Comparison of ENCODE assay signal across 8 cellular contexts in genomic region chr12:94710933-94711332, GRCh38.
DNase-seq lines count a peak whose midpoint lies in the region; FAIRE-seq and TF ChIP-seq lines count a peak whose summit lies in the region.

No MANE protein-coding gene starts in this region.

- intact Hi-C loops in dorsolateral prefrontal cortex (cut with DNase I), result no loop called here

- H3K36me3 ChIP-seq in OCI-LY3 (replicated peaks; ENCODE audit: low read depth, low read length), result no peaks in the 10 kb centered on the region

- no peak overlapping the region for H3K9ac ChIP-seq in OCI-LY3 (ENCODE audit: low read length)

- peaks cover 15% of the 10 kb centered on the region for H3K27me3 ChIP-seq in AG04450 (ENCODE audit: control insufficient read depth, insufficient read depth, low read length)
- no peaks in the 10 kb centered on the region for H3K27me3 ChIP-seq in OCI-LY3 (ENCODE audit: low read depth, low read length)
- H3K27me3 ChIP-seq in dorsolateral prefrontal cortex, result no peaks in the 10 kb centered on the region

- POLR2A ChIA-PET in AG04450 (lab: Yijun Ruan, JAX), result no interaction called here

- no peak overlapping the region for H2AFZ ChIP-seq in OCI-LY3 (ENCODE audit: low read depth, low read length)

- TF ChIP-seq CTCF in AG04450 (IDR thresholded peaks at IDR 0.05; ENCODE audit: low read depth, low read length) (peak; percentile 33), OCI-LY3 (IDR thresholded peaks at IDR 0.05; ENCODE audit: low read depth, low read length) (peak; percentile 63), dorsolateral prefrontal cortex (IDR thresholded peaks at IDR 0.05 in 54 of 56, conservative IDR thresholded peaks at IDR 0.05 in 2 of 56; ENCODE audit: low read depth in 1 of 56, partially characterized antibody in 56 of 56) (peak in 31 of 56 donors; percentile 8 to 52 (median 26))

- no peak for TF ChIP-seq POLR2A in GM12892 (IDR thresholded peaks at IDR 0.05; ENCODE audit: low read depth, low read length)

- H3K4me2 ChIP-seq in OCI-LY3 (ENCODE audit: low read length), result no peak overlapping the region

- peak; percentile 89 for FAIRE-seq in GM12892 (lab: Jason Lieb, UNC)

- no peak for DNase-seq in AG04450 (ENCODE audit: low read depth, low spot score)
- no peak for DNase-seq in GM12892 (ENCODE audit: insufficient read length)
- DNase-seq in dorsolateral prefrontal cortex, result peak in 1 of 10 donors; percentile 38
- peak; percentile 3 to 7 for DNase-seq in stimulated activated CD4-positive, alpha-beta T cell treated with anti-CD3 and anti-CD28 coated beads, Interleukin-2, amount 100 ng/mL, for 48 hours
- DNase-seq in activated gamma-delta T cell (lab: John Stamatoyannopoulos, UW), result no peak
- DNase-seq in foreskin melanocyte, result no peak
- no peak for DNase-seq in NCI-H1105 (lab: John Stamatoyannopoulos, UW)

- CTCF ChIA-PET in AG04450 (lab: Charles Lee), result interaction anchor here (0.7 kb wide), 1 partner anchor 10 kb away, joined by 4 read pairs; no protein-coding TSS in a partner anchor

- H3K27ac ChIP-seq in AG04450 (ENCODE audit: low read depth, low read length) (no peak overlapping the region), OCI-LY3 (ENCODE audit: low read length) (no peak overlapping the region), dorsolateral prefrontal cortex (no peak overlapping the region)

- no peak overlapping the region for H3K4me3 ChIP-seq in AG04450 (ENCODE audit: low read depth, low read length)
- H3K4me3 ChIP-seq in OCI-LY3 (ENCODE audit: low read length), result no peak overlapping the region
- no peak overlapping the region for H3K4me3 ChIP-seq in dorsolateral prefrontal cortex

- peaks cover 26% of the 10 kb centered on the region for H3K4me1 ChIP-seq in OCI-LY3 (ENCODE audit: low read length)

- H3K9me3 ChIP-seq in AG04450 (ENCODE audit: control insufficient read depth, insufficient read depth, low read length) (no peaks in the 10 kb centered on the region), OCI-LY3 (ENCODE audit: insufficient read depth, low read length) (no peaks in the 10 kb centered on the region)

- H3K79me2 ChIP-seq in OCI-LY3 (ENCODE audit: low read length), result no peaks in the 10 kb centered on the region; the same call in 1 of the 2 replicates

- no peaks in the 10 kb centered on the region for H4K20me1 ChIP-seq in OCI-LY3 (ENCODE audit: insufficient read depth, low read length)

Comparison
In these comparisons a context has a peak if more than half of its experiments do, and no peak if none do; other contexts are left out.
1. DNase-seq: peak in stimulated activated CD4-positive, alpha-beta T cell treated with anti-CD3 and anti-CD28 coated beads, Interleukin-2, amount 100 ng/mL, for 48 hours (2 of 2); none in AG04450 (single experiment), GM12892 (single experiment), activated gamma-delta T cell (single experiment), foreskin melanocyte (single experiment) and NCI-H1105 (single experiment).
2. Peak in every context shown above with its lines, with median percentiles within 50 percentile points of each other: CTCF ChIP-seq.